ENCODE assay signal across 33 cellular contexts in genomic region chr2:52959801-52960200, GRCh38.
"Had no signal": no experiment of that assay in that cellular context is flagged by ENCODE, and none has a peak within 500 bp of the region (broad histone marks: within the 10 kb centered on the region; RNA-seq: fewer than 3 reads in every experiment).

No MANE protein-coding gene starts in this region.

- H3K4me1 Mint-ChIP-seq: activated naive CD4-positive, alpha-beta T cell treated with anti-CD3 and anti-CD28 coated beads, Interleukin-2, amount 10 ng/mL, durations not matched to agents 7 days and 5 days; activated naive CD4-positive, alpha-beta T cell treated with anti-CD3 and anti-CD28 coated beads, Interleukin-2, amount 50 U/mL, for 24 hours; activated naive CD8-positive, alpha-beta T cell treated with anti-CD3 and anti-CD28 coated beads for 36 hours; activated naive CD8-positive, alpha-beta T cell treated with anti-CD3 and anti-CD28 coated beads, Interleukin-2, amount 10 ng/mL, durations not matched to agents 7 days and 5 days; activated naive CD8-positive, alpha-beta T cell treated with anti-CD3 and anti-CD28 coated beads, Interleukin-2, amount 50 U/mL, for 24 hours; activated T-helper 17 cell treated with anti-CD3 and anti-CD28 coated beads, Interleukin-2, amount 50 U/mL, for 72 hours; central memory CD8-positive, alpha-beta T cell had no signal

- H3K9me3 Mint-ChIP-seq: activated naive CD4-positive, alpha-beta T cell treated with anti-CD3 and anti-CD28 coated beads, Interleukin-2, amount 50 U/mL, for 24 hours; activated T-helper 1 cell treated with anti-CD3 and anti-CD28 coated beads, Interleukin-12 subunit alpha, Interleukin-12 subunit beta, Interleukin-2, Interleukin-4 antibody, amounts not matched to agents 30 ng/mL and 10 ng/mL and 1 ng/mL, durations not matched to agents 14 hours and 24 hours and 36 hours; activated T-helper 17 cell treated with anti-CD3 and anti-CD28 coated beads, Interleukin-2, amount 50 U/mL, for 72 hours; brain had no signal

- H3K4me3 Mint-ChIP-seq: activated naive CD4-positive, alpha-beta T cell treated with anti-CD3 and anti-CD28 coated beads for 36 hours; activated naive CD4-positive, alpha-beta T cell treated with anti-CD3 and anti-CD28 coated beads, Interleukin-2, amount 10 ng/mL, durations not matched to agents 7 days and 5 days; activated naive CD4-positive, alpha-beta T cell treated with anti-CD3 and anti-CD28 coated beads, Interleukin-2, amount 50 U/mL, for 24 hours; activated naive CD8-positive, alpha-beta T cell; activated naive CD8-positive, alpha-beta T cell treated with anti-CD3 and anti-CD28 coated beads for 36 hours; activated naive CD8-positive, alpha-beta T cell treated with anti-CD3 and anti-CD28 coated beads, Interleukin-2, amount 10 ng/mL, durations not matched to agents 7 days and 5 days; activated naive CD8-positive, alpha-beta T cell treated with anti-CD3 and anti-CD28 coated beads, Interleukin-2, amount 50 U/mL, for 24 hours; activated T-cell treated with anti-CD3 and anti-CD28 coated beads, Interleukin-2, amount 50 U/mL, for 24 hours; activated T-cell treated with anti-CD3 and anti-CD28 coated beads, Interleukin-2, amount 50 U/mL, for 72 hours; activated T-helper 1 cell treated with anti-CD3 and anti-CD28 coated beads, Interleukin-12 subunit alpha, Interleukin-12 subunit beta, Interleukin-2, Interleukin-4 antibody, amounts not matched to agents 30 ng/mL and 10 ng/mL and 1 ng/mL, durations not matched to agents 14 hours and 24 hours and 36 hours; activated T-helper 17 cell treated with anti-CD3 and anti-CD28 coated beads, Interleukin-2, amount 50 U/mL, for 72 hours; brain; central memory CD8-positive, alpha-beta T cell had no signal

- DNase-seq: activated effector memory CD4-positive, alpha-beta T cell treated with anti-CD3 and anti-CD28 coated beads, Interleukin-2, amount 50 U/mL, for 16 hours; activated effector memory CD4-positive, alpha-beta T cell treated with Interleukin-2 at 50 U/mL for 16 hours; activated gamma-delta T cell; activated gamma-delta T cell treated with Interleukin-2 at 50 U/mL for 16 hours; activated naive CD4-positive, alpha-beta T cell; activated naive CD4-positive, alpha-beta T cell treated with anti-CD3 and anti-CD28 coated beads for 36 hours; activated naive CD4-positive, alpha-beta T cell treated with anti-CD3 and anti-CD28 coated beads, Interleukin-2, amount 10 ng/mL, durations not matched to agents 7 days and 5 days; activated naive CD4-positive, alpha-beta T cell treated with anti-CD3 and anti-CD28 coated beads, Interleukin-2, amount 50 U/mL, for 16 hours; activated naive CD4-positive, alpha-beta T cell treated with Interleukin-2 at 50 U/mL for 16 hours; activated naive CD8-positive, alpha-beta T cell treated with anti-CD3 and anti-CD28 coated beads for 36 hours; activated naive CD8-positive, alpha-beta T cell treated with anti-CD3 and anti-CD28 coated beads, Interleukin-2, amount 10 ng/mL, durations not matched to agents 7 days and 5 days; activated naive CD8-positive, alpha-beta T cell treated with anti-CD3 and anti-CD28 coated beads, Interleukin-2, amount 50 U/mL, for 24 hours; activated T-cell treated with anti-CD3 and anti-CD28 coated beads, Interleukin-2, amount 50 U/mL, for 1 hour; activated T-cell treated with anti-CD3 and anti-CD28 coated beads, Interleukin-2, amount 50 U/mL, for 24 hours; activated T-cell treated with anti-CD3 and anti-CD28 coated beads, Interleukin-2, amount 50 U/mL, for 48 hours; activated T-cell treated with anti-CD3 and anti-CD28 coated beads, Interleukin-2, amount 50 U/mL, for 72 hours; adrenal gland; amniotic stem cell; amygdala; anterior cingulate cortex; aorta; body of pancreas; brain microvascular endothelial cell; caudate nucleus; central memory CD4-positive, alpha-beta T cell; cerebellar nuclear complex had no signal

- H3K27me3 Mint-ChIP-seq: activated naive CD4-positive, alpha-beta T cell treated with anti-CD3 and anti-CD28 coated beads, Interleukin-2, amount 10 ng/mL, durations not matched to agents 7 days and 5 days; activated naive CD4-positive, alpha-beta T cell treated with anti-CD3 and anti-CD28 coated beads, Interleukin-2, amount 50 U/mL, for 24 hours; activated naive CD8-positive, alpha-beta T cell; activated naive CD8-positive, alpha-beta T cell treated with anti-CD3 and anti-CD28 coated beads for 36 hours; activated naive CD8-positive, alpha-beta T cell treated with anti-CD3 and anti-CD28 coated beads, Interleukin-2, amount 10 ng/mL, durations not matched to agents 7 days and 5 days; activated naive CD8-positive, alpha-beta T cell treated with anti-CD3 and anti-CD28 coated beads, Interleukin-2, amount 50 U/mL, for 24 hours; activated T-cell treated with anti-CD3 and anti-CD28 coated beads, Interleukin-2, amount 50 U/mL, for 24 hours; activated T-helper 17 cell treated with anti-CD3 and anti-CD28 coated beads, Interleukin-2, amount 50 U/mL, for 72 hours; brain; central memory CD8-positive, alpha-beta T cell had no signal

- H3K36me3 Mint-ChIP-seq: activated naive CD4-positive, alpha-beta T cell treated with anti-CD3 and anti-CD28 coated beads, Interleukin-2, amount 10 ng/mL, durations not matched to agents 7 days and 5 days; activated naive CD4-positive, alpha-beta T cell treated with anti-CD3 and anti-CD28 coated beads, Interleukin-2, amount 50 U/mL, for 24 hours; activated naive CD4-positive, alpha-beta T cell treated with anti-CD3 and anti-CD28 coated beads, Interleukin-2, amount 50 U/mL, for 72 hours; activated naive CD8-positive, alpha-beta T cell; activated naive CD8-positive, alpha-beta T cell treated with anti-CD3 and anti-CD28 coated beads for 36 hours; activated naive CD8-positive, alpha-beta T cell treated with anti-CD3 and anti-CD28 coated beads, Interleukin-2, amount 10 ng/mL, durations not matched to agents 7 days and 5 days; brain had no signal

- ATAC-seq: activated naive CD4-positive, alpha-beta T cell treated with anti-CD3 and anti-CD28 coated beads, Interleukin-2, amount 50 U/mL, for 72 hours; activated naive CD8-positive, alpha-beta T cell treated with anti-CD3 and anti-CD28 coated beads, Interleukin-2, amount 50 U/mL, for 24 hours; activated T-cell treated with anti-CD3 and anti-CD28 coated beads, Interleukin-2, amount 50 U/mL, for 72 hours; activated T-helper 17 cell treated with anti-CD3 and anti-CD28 coated beads, Interleukin-2, amount 50 U/mL, for 72 hours; body of pancreas had no signal
